Comparison of ENCODE assay signal across 20 cellular contexts in genomic region chr14:103099733-103100280, GRCh38. TPM values are rescaled to one million over a fixed set of nuclear protein-coding genes. Genes with fewer than 3 reads are reported as not detected.
A peak's percentile ranks its signal among the peaks of the same experiment; 100 is the strongest.
DNase-seq lines count a peak whose midpoint lies in the region; ATAC-seq and TF ChIP-seq lines count a peak whose summit lies in the region.
"Had no signal": no experiment of that assay in that cellular context is flagged by ENCODE, and none has a peak within 500 bp of the region (broad histone marks: within the 10 kb centered on the region; RNA-seq: fewer than 3 reads in every experiment).

No MANE protein-coding gene starts in this region.

- BruUV-seq in PC-9 (replicated peaks; lab: Mats Ljungman, UMichigan): no TSS peak

- no peaks in the 10 kb centered on the region for H4K20me1 ChIP-seq in PC-9 (ENCODE audit: insufficient read depth)

- no peak for TF ChIP-seq POLR2A in heart left ventricle (IDR thresholded peaks at IDR 0.05)

- TF ChIP-seq RAD21 in liver (IDR thresholded peaks at IDR 0.05): no peak

- no peaks in the 10 kb centered on the region for H3K9me3 ChIP-seq in heart left ventricle
- H3K9me3 ChIP-seq in PC-9 (ENCODE audit: insufficient read depth, low read depth): no peaks in the 10 kb centered on the region
- H3K9me3 ChIP-seq in liver (ENCODE audit: control insufficient read depth in 4 of 4, low read length in 3 of 4): no peaks in the 10 kb centered on the region
- H3K9me3 ChIP-seq: MG63 had no signal

- WGBS in heart left ventricle, 4 donors: 90 to 100% (median 90%) methylated on average over 2 to 8 of the region's 8 CpGs
- WGBS in liver: 49% methylated on average over 8 of the region's 8 CpGs

- intact Hi-C loops in left ventricle myocardium superior (cut with micrococcal nuclease) (loop anchor here (10.0 kb wide), 1 partner anchor 85 kb away; no protein-coding TSS in a partner anchor), heart left ventricle (cut with DNase I) (loop anchor here in 3 of 10 donors (2.0 to 10.0 kb wide), 3 partner anchors 43 to 405 kb away; no protein-coding TSS in a partner anchor), PC-9 (cut with micrococcal nuclease; ENCODE audit: unreplicated experiment) (loop anchor here (1.0 to 10.0 kb wide), 2 partner anchors 9 to 295 kb away; no protein-coding TSS in a partner anchor)

- peaks cover 17 to 65% (median 43%) of the 10 kb centered on the region in 9 donors for H3K27me3 ChIP-seq in heart left ventricle
- H3K27me3 ChIP-seq in PC-9 (ENCODE audit: insufficient read depth, low read depth): no peaks in the 10 kb centered on the region
- no peaks in the 10 kb centered on the region for H3K27me3 ChIP-seq in liver (ENCODE audit: control insufficient read depth in 4 of 4, insufficient read depth in 4 of 4, low read length in 3 of 4)
- H3K27me3 ChIP-seq: MG63 had no signal

- H3K9me2 ChIP-seq in PC-9 (ENCODE audit: insufficient read depth): no peaks in the 10 kb centered on the region

- peaks cover 0 to 33% (median 22%) of the 10 kb centered on the region in 12 donors for H3K4me1 ChIP-seq in heart left ventricle
- H3K4me1 ChIP-seq in PC-9 (replicated peaks; ENCODE audit: insufficient read depth): peaks cover 56% of the 10 kb centered on the region
- H3K4me1 ChIP-seq in liver (ENCODE audit: control insufficient read depth in 4 of 4, insufficient read depth in 4 of 4, low read length in 3 of 4): peaks cover 32 to 94% (median 71%) of the 10 kb centered on the region in 4 donors

- peak overlapping the region; percentile 54 to 80 for H3K9ac ChIP-seq in liver (ENCODE audit: low read depth in 1 of 2, low read length in 2 of 2)

- H3K4me3 ChIP-seq in heart left ventricle (no peak overlapping the region), PC-9 (peak overlapping the region; percentile 9; the same call in 1 of the 2 replicates), liver (ENCODE audit: low read depth in 1 of 3, low read length in 3 of 3) (peak overlapping the region in 2 of 3 donors; percentile 48 to 61)
- H3K4me3 ChIP-seq: MG63 had no signal

- H2AFZ ChIP-seq in PC-9: peak overlapping the region; percentile 44

- POLR2A ChIA-PET in PC-9 (lab: Charles Lee; ENCODE audit: unreplicated experiment): interaction anchor here (0.5 kb wide), 1 partner anchor 1144 kb away, joined by 10 read pairs; no protein-coding TSS in a partner anchor

- H3K4me2 ChIP-seq in PC-9: peak overlapping the region; percentile 63

- no peaks in the 10 kb centered on the region for H3K79me2 ChIP-seq in PC-9 (ENCODE audit: low read depth)

- no peaks in the 10 kb centered on the region for H3K36me3 ChIP-seq in heart left ventricle
- no peaks in the 10 kb centered on the region for H3K36me3 ChIP-seq in PC-9 (ENCODE audit: low read depth)
- H3K36me3 ChIP-seq in liver (ENCODE audit: control insufficient read depth in 4 of 4, insufficient read depth in 3 of 4, low read depth in 1 of 4, low read length in 3 of 4): no peaks in the 10 kb centered on the region
- H3K36me3 ChIP-seq: MG63 had no signal

- H3K27ac ChIP-seq in heart left ventricle (no peak overlapping the region), PC-9 (peak overlapping the region; percentile 83), liver (ENCODE audit: low read depth in 1 of 2, low read length in 2 of 2) (peak overlapping the region; percentile 91 to 94)

- no peak for TF ChIP-seq CTCF in heart left ventricle (IDR thresholded peaks at IDR 0.05)
- TF ChIP-seq CTCF in PC-9 (conservative IDR thresholded peaks at IDR 0.05): no peak
- TF ChIP-seq CTCF in liver (IDR thresholded peaks at IDR 0.05; ENCODE audit: low read depth, low read length, missing input control): no peak

- DNase-seq in left ventricle myocardium superior (peak; percentile 12), heart left ventricle (no peak), PC-9 (peak in 1 of 2 experiments; percentile 77), activated gamma-delta T cell (lab: John Stamatoyannopoulos, UW) (no peak), SKM-1 treated with dmso at 0.1 percent for 144 hours (lab: John Stamatoyannopoulos, UW; ENCODE audit: unreplicated experiment) (no peak), NCI-H69 (lab: John Stamatoyannopoulos, UW) (no peak)
- DNase-seq: C1 segment of cervical spinal cord, DMS 273 treated with DMSO at 0.1 percent for 48 hours, GDM1, Karpas-422, MG63, NCI-H1105, NCI-H1694, NCI-H2227 treated with DMSO at 0.1 percent for 48 hours, PC-3 had no signal

- peaks cover 47% of the 10 kb centered on the region for H3F3A ChIP-seq in PC-9 (ENCODE audit: insufficient read depth, low read depth)

- no peak for ATAC-seq in left ventricle myocardium superior
- no peak for ATAC-seq in heart left ventricle
- ATAC-seq in GM18502 (IDR thresholded peaks at IDR 0.05; ENCODE audit: poor library complexity, unreplicated experiment): no peak
- ATAC-seq: PC-3 had no signal

- CTCF ChIA-PET in PC-9 (lab: Charles Lee): interaction anchor here (0.5 to 0.8 kb wide), 6 partner anchors 15 to 300 kb away, joined by 3 to 18 read pairs (median 4); no protein-coding TSS in a partner anchor

TF ChIP-seq in liver, 16 proteins besides CTCF, POLR2A, EP300 and RAD21:
- TF ChIP-seq FOXA1 (IDR thresholded peaks at IDR 0.05) (no peak), RXRA (IDR thresholded peaks at IDR 0.05) (no peak), HNF4G (IDR thresholded peaks at IDR 0.05) (no peak), HNF4A (conservative IDR thresholded peaks at IDR 0.05) (no peak), TAF1 (conservative IDR thresholded peaks at IDR 0.05) (no peak), YY1 (IDR thresholded peaks at IDR 0.05) (no peak)

RNA-seq across cellular contexts. Expression of gene EXOC3L4, which starts 5.3 kb away (rescaled TPM):
- total RNA-seq in left ventricle myocardium superior: 0.42 TPM
- 1 to 10 TPM in 1 of 9 donors, under 1 TPM in 3, not detected in 5; 0.21 to 3.2 (median 0.48) TPM for total RNA-seq in heart left ventricle
- polyA plus RNA-seq in heart left ventricle: under 1 TPM; 0.37 to 0.53 TPM
- total RNA-seq in PC-9 (2021): 0.38 and 1.7 TPM in 2 replicates
- 10 to 100 TPM; 46.8 to 77.8 TPM for total RNA-seq in liver
- 10 to 100 TPM; 24.0 to 26.6 TPM for polyA plus RNA-seq in liver
- total RNA-seq: H4, SK-MEL-5 had no signal

RNA-seq across cellular contexts. Expression of gene LBHD2, which starts 15.8 kb away (rescaled TPM):
- not detected for total RNA-seq in left ventricle myocardium superior
- not detected for total RNA-seq in heart left ventricle
- polyA plus RNA-seq in heart left ventricle: under 1 TPM in 1 of 2 donors, not detected in 1; 0.19 TPM
- total RNA-seq in PC-9 (2021): 0.52 and 0.78 TPM in 2 replicates
- under 1 TPM in 1 of 2 donors, not detected in 1; 0.47 TPM for total RNA-seq in liver
- polyA plus RNA-seq in liver: under 1 TPM in 1 of 2 donors, not detected in 1; 0.53 TPM
- total RNA-seq: A172, H4, PC-3, SK-MEL-5 had no signal

RNA-seq across cellular contexts. Expression of gene TNFAIP2, which starts 23.5 kb away (rescaled TPM):
- 50.5 TPM for total RNA-seq in left ventricle myocardium superior
- 100 to 1,000 TPM in 2 of 9 donors, 10 to 100 TPM in 7; 22.0 to 253 (median 33.5) TPM for total RNA-seq in heart left ventricle
- 10 to 100 TPM; 23.8 to 53.6 TPM for polyA plus RNA-seq in heart left ventricle
- total RNA-seq in PC-9 (2021): 291 and 366 TPM in 2 replicates
- total RNA-seq in liver: 10 to 100 TPM; 25.0 to 32.0 TPM
- 10 to 100 TPM in 1 of 2 donors, 1 to 10 TPM in 1; 8.9 to 19.8 TPM for polyA plus RNA-seq in liver
- total RNA-seq: SK-MEL-5 had no signal

RNA-seq across cellular contexts. Expression of gene CDC42BPB, which starts 42.5 kb away (rescaled TPM):
- total RNA-seq in left ventricle myocardium superior (75.1 TPM), heart left ventricle (100 to 1,000 TPM in 1 of 9 donors, 10 to 100 TPM in 8; 58.9 to 124 (median 68.9) TPM), PC-9 (2021) (203 and 209 TPM in 2 replicates), liver (10 to 100 TPM; 35.2 to 78.7 TPM)
- polyA plus RNA-seq in heart left ventricle (10 to 100 TPM; 31.1 to 72.4 TPM), liver (10 to 100 TPM in 1 of 2 donors, 1 to 10 TPM in 1; 4.1 to 24.3 TPM)

Comparison
In these comparisons a context has a peak if more than half of its experiments do, and no peak if none do; other contexts are left out.
1. H3K27ac ChIP-seq: peak in PC-9 (single experiment) and liver (2 of 2); none in heart left ventricle (0 of 12).
2. H3K4me3 ChIP-seq: peak in PC-9 (single experiment) and liver (2 of 3); none in heart left ventricle (0 of 12).
3. RNA of gene EXOC3L4, which starts 5.3 kb away (total RNA-seq): 46.8 to 77.8 TPM in liver; 0.38 to 1.7 TPM in PC-9, 0.42 TPM in left ventricle myocardium superior (single experiment) and 0.21 to 3.2 TPM in heart left ventricle; every median in the first group is over 10 times any median in the second.